Comparison of ENCODE assay signal across 9 cellular contexts in the genomic region with DNA sequence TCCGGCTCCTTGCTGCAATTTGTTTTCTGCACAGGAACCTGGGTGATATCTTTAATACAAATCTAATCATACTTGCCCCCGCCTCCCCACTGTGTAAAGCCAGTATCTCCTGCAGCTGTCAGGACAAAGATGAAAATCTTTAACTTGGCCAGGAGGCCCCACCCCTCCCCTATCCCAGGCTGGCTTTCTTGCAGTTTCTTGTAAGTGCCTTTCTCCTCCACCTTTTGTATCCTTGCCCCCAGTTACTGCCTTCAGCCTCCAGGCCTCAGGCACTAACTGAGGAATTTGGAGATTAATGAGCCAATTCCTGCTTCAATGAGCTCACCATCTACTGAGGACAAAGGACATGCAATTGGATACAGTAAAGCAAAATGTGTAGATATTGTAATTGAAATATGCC. TPM values are rescaled to one million over a fixed set of nuclear protein-coding genes. Genes with fewer than 3 reads are reported as not detected.
DNase-seq lines count a peak whose midpoint lies in the region; ATAC-seq and TF ChIP-seq lines count a peak whose summit lies in the region.
"Had no signal": no experiment of that assay in that cellular context is flagged by ENCODE, and none has a peak within 500 bp of the region (broad histone marks: within the 10 kb centered on the region; RNA-seq: fewer than 3 reads in every experiment).

No MANE protein-coding gene starts in this region.

- H3K4me1 ChIP-seq in Caco-2 (peaks cover 51% of the 10 kb centered on the region), left lung (peaks cover 0 to 7% of the 10 kb centered on the region in 2 donors)

- H3K4me1 Mint-ChIP-seq in Caco-2 (ENCODE audit: low read depth, unreplicated experiment), result peaks cover 29% of the 10 kb centered on the region
- peaks cover 50 to 66% (median 55%) of the 10 kb centered on the region in 3 donors for H3K4me1 Mint-ChIP-seq in IgD-negative memory B cell
- peaks cover 14% of the 10 kb centered on the region for H3K4me1 Mint-ChIP-seq in osteocyte (ENCODE audit: unreplicated experiment)

- CTCF ChIA-PET in Caco-2 (lab: Charles Lee), result interaction anchor here (2.3 kb wide), 1 partner anchor 15 kb away, joined by 15 read pairs; no protein-coding TSS in a partner anchor

- 0 out of 2 replicates have a peak, but pooled peaks cover 2% of the 10 kb centered on the region for H3K36me3 ChIP-seq in Caco-2 (ENCODE audit: control insufficient read depth, insufficient read depth, low read length)
- H3K36me3 ChIP-seq in left lung, result peaks cover 0 to 12% of the 10 kb centered on the region in 2 donors

- TF ChIP-seq CTCF in Caco-2 (IDR thresholded peaks at IDR 0.05; ENCODE audit: insufficient read depth in 1 of 2, low read depth in 1 of 2, low read length in 1 of 2, severe bottlenecking in 1 of 2, unreplicated experiment in 1 of 2) (no peak), osteocyte (IDR thresholded peaks at IDR 0.05) (no peak), left lung (IDR thresholded peaks at IDR 0.05) (no peak)

- no peaks in the 10 kb centered on the region for H3K27me3 ChIP-seq in Caco-2 (replicated peaks; ENCODE audit: control insufficient read depth, insufficient read depth, low read length)
- H3K27me3 ChIP-seq in left lung, result no peaks in the 10 kb centered on the region

- H3K36me3 Mint-ChIP-seq in Caco-2 (ENCODE audit: insufficient read depth, unreplicated experiment) (peaks cover 42% of the 10 kb centered on the region), IgD-negative memory B cell (peaks cover 8% of the 10 kb centered on the region), osteocyte (ENCODE audit: unreplicated experiment) (no peaks in the 10 kb centered on the region)

- DNase-seq in Caco-2 (peak; percentile 19 to 46), astrocyte of the hippocampus (ENCODE audit: low read depth, low spot score) (peak; percentile 59), myocyte (ENCODE audit: low read depth) (peak; percentile 22), osteocyte (ENCODE audit: extremely low spot score, unreplicated experiment) (no peak), left lung (no peak), NCI-H1436 treated with DMSO at 0.1 percent for 48 hours (lab: John Stamatoyannopoulos, UW) (no peak)
- no peak for DNase-seq in activated effector memory CD4-positive, alpha-beta T cell treated with anti-CD3 and anti-CD28 coated beads, Interleukin-2, amount 50 U/mL, for 16 hours
- DNase-seq: NK-92 treated with Interleukin-12 subunit alpha and Interleukin-12 subunit beta, amount 100 ng/mL, for 24 hours had no signal

- no peak overlapping the region for H3K27ac ChIP-seq in left lung

- POLR2A ChIA-PET in Caco-2 (lab: Charles Lee), result interaction anchor here (0.6 kb wide), 1 partner anchor 1620 kb away, joined by 4 read pairs; the partner anchor contains the start of gene ATP6V1A

- no peak overlapping the region for H3K4me3 ChIP-seq in Caco-2 (ENCODE audit: low read depth, low read length)
- no peak overlapping the region for H3K4me3 ChIP-seq in left lung

- H3K27me3 Mint-ChIP-seq in Caco-2 (ENCODE audit: insufficient read depth, unreplicated experiment) (no peaks in the 10 kb centered on the region), IgD-negative memory B cell (no peaks in the 10 kb centered on the region), osteocyte (ENCODE audit: unreplicated experiment) (no peaks in the 10 kb centered on the region)

- no TSS peak for BruUV-seq in Caco-2 (replicated peaks; lab: Mats Ljungman, UMichigan)

- no peak for ATAC-seq in left lung

- H3K27ac Mint-ChIP-seq in Caco-2 (ENCODE audit: unreplicated experiment), result no peak overlapping the region
- peak overlapping the region in 2 of 3 donors; percentile 8 to 97 for H3K27ac Mint-ChIP-seq in IgD-negative memory B cell
- no peak overlapping the region for H3K27ac Mint-ChIP-seq in osteocyte (ENCODE audit: unreplicated experiment)

- H3K9me3 Mint-ChIP-seq in Caco-2 (ENCODE audit: unreplicated experiment) (no peaks in the 10 kb centered on the region), IgD-negative memory B cell (no peaks in the 10 kb centered on the region), osteocyte (ENCODE audit: unreplicated experiment) (no peaks in the 10 kb centered on the region)

- intact Hi-C loops in Caco-2 (cut with micrococcal nuclease; ENCODE audit: unreplicated experiment), result no loop called here
- intact Hi-C loops in left lung (cut with DNase I), result no loop called here

- no peaks in the 10 kb centered on the region for H3K9me3 ChIP-seq in Caco-2
- H3K9me3 ChIP-seq in left lung, result no peaks in the 10 kb centered on the region

- no peak overlapping the region for H3K4me3 Mint-ChIP-seq in Caco-2 (ENCODE audit: unreplicated experiment)
- H3K4me3 Mint-ChIP-seq in IgD-negative memory B cell, result peak overlapping the region in 1 of 4 donors; percentile 83
- no peak overlapping the region for H3K4me3 Mint-ChIP-seq in osteocyte (ENCODE audit: unreplicated experiment)

RNA-seq across cellular contexts. Expression of gene GCSAM, which starts 6.5 kb away (rescaled TPM):
- total RNA-seq in Caco-2 (2022) (not detected in 2 replicates), myocyte (not detected in 2 replicates), osteocyte (not detected in 2 replicates), left lung (under 1 TPM; 0.20 to 0.45 TPM)
- 34.0 TPM for polyA plus RNA-seq in IgD-negative memory B cell
- polyA plus RNA-seq in myocyte (2012), result 0.37 TPM

RNA-seq across cellular contexts. Expression of gene C3orf52, which starts 40.3 kb away (rescaled TPM):
- total RNA-seq in Caco-2 (2022), result 52.4 and 64.5 TPM in 2 replicates
- polyA plus RNA-seq in IgD-negative memory B cell, result 0.50 TPM
- 11.8 and 18.6 TPM in 2 replicates for total RNA-seq in myocyte
- polyA plus RNA-seq in myocyte (2012), result 2.5 TPM
- 1.0 and 1.4 TPM in 2 replicates for total RNA-seq in osteocyte
- total RNA-seq in left lung, result 10 to 100 TPM; 21.0 to 30.5 TPM

Comparison
In these comparisons a context has a peak if more than half of its experiments do, and no peak if none do; other contexts are left out.
1. DNase-seq: peak in Caco-2 (2 of 2), astrocyte of the hippocampus (single experiment) and myocyte (single experiment); none in activated effector memory CD4-positive, alpha-beta T cell treated with anti-CD3 and anti-CD28 coated beads, Interleukin-2, amount 50 U/mL, for 16 hours (single experiment), osteocyte (single experiment), left lung (0 of 2) and NCI-H1436 treated with DMSO at 0.1 percent for 48 hours (single experiment).
2. H3K27ac Mint-ChIP-seq: peak in IgD-negative memory B cell (2 of 3); none in Caco-2 (single experiment) and osteocyte (single experiment).